8 cellular contexts compared by ENCODE assay signal in genomic region chr11:111541209-111542061, GRCh38. TPM values are rescaled to one million over a fixed set of nuclear protein-coding genes. Genes with fewer than 3 reads are reported as not detected.
DNase-seq lines count a peak whose midpoint lies in the region; ATAC-seq, FAIRE-seq and TF ChIP-seq lines count a peak whose summit lies in the region.

No MANE protein-coding gene starts in this region.

- TF ChIP-seq EP300 in HepG2 (IDR thresholded peaks at IDR 0.05; ENCODE audit: low read depth in 2 of 2, low read length in 2 of 2) (no peak), HepG2 (CRISPR knock-in tag; IDR thresholded peaks at IDR 0.05; ENCODE audit: borderline replicate concordance) (no peak), stomach (IDR thresholded peaks at IDR 0.05) (no peak)

- no peaks in the 10 kb centered on the region for H3K36me3 Mint-ChIP-seq in CD4-positive, alpha-beta T cell (ENCODE audit: low read depth)

- H3K27me3 Mint-ChIP-seq in CD4-positive, alpha-beta T cell: peaks cover 64% of the 10 kb centered on the region

- H3K79me2 ChIP-seq in HepG2 (ENCODE audit: insufficient read depth, low read length): no peaks in the 10 kb centered on the region

- TF ChIP-seq CTCF in CD4-positive, alpha-beta T cell (IDR thresholded peaks at IDR 0.05): no peak
- TF ChIP-seq CTCF in HepG2 (CRISPR knock-in tag; IDR thresholded peaks at IDR 0.05): no peak
- TF ChIP-seq CTCF in stomach (IDR thresholded peaks at IDR 0.05): no peak

- no peak overlapping the region for H2AFZ ChIP-seq in HepG2 (ENCODE audit: low read length)

- intact Hi-C loops in CD4-positive, alpha-beta T cell (cut with DNase I, micrococcal nuclease): no loop called here
- intact Hi-C loops in HepG2 (cut with micrococcal nuclease; ENCODE audit: unreplicated experiment): no loop called here
- intact Hi-C loops in stomach (cut with DNase I; ENCODE audit: low total_unique reads): no loop called here

- no peaks in the 10 kb centered on the region for H3K9me3 Mint-ChIP-seq in CD4-positive, alpha-beta T cell

- WGBS in HepG2 (ENCODE audit: low lambda C conversion rate): 17% methylated on average over 34 of the region's 42 CpGs
- WGBS in stomach, 5 donors: 6 to 11% (median 10%) methylated on average over 22 to 42 of the region's 42 CpGs

- no peak for DNase-seq in CD4-positive, alpha-beta T cell
- peak; percentile 60 for DNase-seq in NCI-H69 (lab: John Stamatoyannopoulos, UW)
- DNase-seq in dermis microvascular lymphatic vessel endothelial cell (ENCODE audit: low read depth in 2 of 2): peak; percentile 81 to 89
- no peak for DNase-seq in HepG2 (ENCODE audit: low spot score)
- DNase-seq in stomach: no peak
- no peak for DNase-seq in SW480 (ENCODE audit: low spot score)
- no peak for DNase-seq in GF-D8 (lab: John Stamatoyannopoulos, UW)

- ATAC-seq in CD4-positive, alpha-beta T cell (ENCODE audit: poor library complexity): peak; percentile 16
- ATAC-seq in HepG2 (peak; percentile 54), GM21529 (IDR thresholded peaks at IDR 0.05; ENCODE audit: unreplicated experiment) (no peak)

- H3K4me3 Mint-ChIP-seq in CD4-positive, alpha-beta T cell: peak overlapping the region; percentile 80

- no TSS peak for BruUV-seq in HepG2 (replicated peaks; lab: Mats Ljungman, UMichigan)

- H3K4me2 ChIP-seq in HepG2 (ENCODE audit: low read depth, low read length): peak overlapping the region; percentile 69

- peaks cover 20% of the 10 kb centered on the region for H3K4me1 Mint-ChIP-seq in CD4-positive, alpha-beta T cell (ENCODE audit: low read depth)

- H3K27me3 ChIP-seq in CD4-positive, alpha-beta T cell (ENCODE audit: control insufficient read depth, insufficient read depth, low read length): peaks cover 37% of the 10 kb centered on the region
- H3K27me3 ChIP-seq in HepG2 (ENCODE audit: control insufficient read depth in 1 of 2, insufficient read depth in 2 of 2, low read length in 2 of 2) (peaks cover 7 to 48% of the 10 kb centered on the region in 2 experiments; a peak in 4 of 5 replicates), stomach (peaks cover 0 to 34% (median 20%) of the 10 kb centered on the region in 3 donors)

- in situ Hi-C loops in HepG2 (cut with HindIII; ENCODE audit: extremely low pct_ligation_motif_present, low pct_unique_long_range_greater_than_20kb): no loop called here

- no peaks in the 10 kb centered on the region for H3K9me3 ChIP-seq in CD4-positive, alpha-beta T cell (ENCODE audit: control insufficient read depth, low read length)
- H3K9me3 ChIP-seq in HepG2 (ENCODE audit: low read length) (no peaks in the 10 kb centered on the region), stomach (no peaks in the 10 kb centered on the region)

- no peak overlapping the region for H3K9ac ChIP-seq in HepG2 (ENCODE audit: insufficient read depth, low read depth, low read length)

- no peak overlapping the region for H3K27ac Mint-ChIP-seq in CD4-positive, alpha-beta T cell

- H3K36me3 ChIP-seq in HepG2 (replicated peaks in 1 of 2; ENCODE audit: control insufficient read depth in 1 of 2, insufficient read depth in 2 of 2, low read length in 2 of 2): no peaks in the 10 kb centered on the region
- peaks cover 0 to 22% (median 4%) of the 10 kb centered on the region in 4 donors for H3K36me3 ChIP-seq in stomach

- TF ChIP-seq POLR2A in HepG2 (IDR thresholded peaks at IDR 0.05; ENCODE audit: insufficient read depth in 1 of 2, low read depth in 2 of 2, low read length in 2 of 2): no peak
- no peak for TF ChIP-seq POLR2A in stomach (IDR thresholded peaks at IDR 0.05)

- CTCF ChIA-PET in CD4-positive, alpha-beta T cell (lab: Charles Lee): no interaction called here
- CTCF ChIA-PET in HepG2 (lab: Yijun Ruan, JAX; ENCODE audit: low intra/inter-chr PET ratio, low total read pairs): no interaction called here

- FAIRE-seq in HepG2 (lab: Jason Lieb, UNC): no peak

- H3K27ac ChIP-seq in CD4-positive, alpha-beta T cell (ENCODE audit: low read depth, low read length): no peak overlapping the region
- no peak overlapping the region for H3K27ac ChIP-seq in HepG2 (ENCODE audit: extremely low read length, insufficient read depth, low read length)
- H3K27ac ChIP-seq in stomach: peak overlapping the region; percentile 46 to 91 (median 84)

- no peak for TF ChIP-seq RAD21 in HepG2 (CRISPR knock-in tag; IDR thresholded peaks at IDR 0.05)

- H3K4me3 ChIP-seq in HepG2 (replicated peaks in 1 of 3; ENCODE audit: insufficient read depth in 1 of 3, low read depth in 2 of 3, low read length in 3 of 3) (peak overlapping the region in 1 of 3 experiments; percentile 67; a peak in 1 of 6 replicates), stomach (peak overlapping the region; percentile 55 to 72 (median 62))

- H4K20me1 ChIP-seq in HepG2 (ENCODE audit: insufficient read depth, low read length): no peaks in the 10 kb centered on the region

- POLR2A ChIA-PET in CD4-positive, alpha-beta T cell (lab: Charles Lee): no interaction called here
- POLR2A ChIA-PET in HepG2 (lab: Yijun Ruan, JAX): no interaction called here

- peaks cover 34% of the 10 kb centered on the region for H3K4me1 ChIP-seq in HepG2 (ENCODE audit: insufficient read depth, low read length)
- peaks cover 11 to 44% (median 27%) of the 10 kb centered on the region in 4 donors for H3K4me1 ChIP-seq in stomach

RNA-seq across cellular contexts. Expression of gene LAYN, which starts 0.9 kb away (rescaled TPM):
- total RNA-seq in CD4-positive, alpha-beta T cell: 1 to 10 TPM; 1.3 to 1.4 TPM
- total RNA-seq in dermis microvascular lymphatic vessel endothelial cell (89.7 and 116 TPM in 2 replicates), HepG2 (2016; rRNA removed; fragmentation: Illumina TruSeq; extraction: Trizol) (not detected in 2 replicates), stomach (10 to 100 TPM in 3 of 5 donors, 1 to 10 TPM in 1, under 1 TPM in 1; 0.87 to 54.0 (median 23.5) TPM)
- not detected in 2 replicates for total RNA-seq in HepG2 (2016; cell fraction: cytosol; rRNA removed; fragmentation: Illumina TruSeq; extraction: Trizol; ENCODE audit: low read depth)
- 0.13 TPM in 1 of 2 replicates, not detected in the other for total RNA-seq in HepG2 (2016; cell fraction: insoluble cytoplasmic fraction; rRNA removed; fragmentation: Illumina TruSeq; extraction: Trizol)
- total RNA-seq in HepG2 (2016; cell fraction: membrane; rRNA removed; fragmentation: Illumina TruSeq; extraction: Trizol): 0.15 and 0.21 TPM in 2 replicates
- 0.16 and 0.22 TPM in 2 replicates for total RNA-seq in HepG2 (2016; cell fraction: nucleus; rRNA removed; fragmentation: Illumina TruSeq; extraction: Trizol)
- polyA plus RNA-seq in HepG2 (2011; rRNA removed) (0.17 and 0.29 TPM in 2 replicates), stomach (1 to 10 TPM; 2.4 to 3.3 (median 2.6) TPM)
- polyA plus RNA-seq in HepG2 (2011; cell fraction: cytosol; rRNA removed): 0.11 and 0.12 TPM in 2 replicates
- polyA plus RNA-seq in HepG2 (2011; cell fraction: nucleus; rRNA removed): not detected in 2 replicates
- 0.11 TPM in 1 of 2 replicates, not detected in the other for polyA plus RNA-seq in HepG2 (2012)
- 0.07 and 0.15 TPM in 2 replicates for polyA plus RNA-seq in HepG2 (2016; cell fraction: cytosol; fragmentation: Illumina TruSeq; extraction: Trizol; ENCODE audit: low read depth)
- polyA plus RNA-seq in HepG2 (2016; cell fraction: insoluble cytoplasmic fraction; fragmentation: Illumina TruSeq; extraction: Trizol; ENCODE audit: low read depth): not detected in 2 replicates
- 0.20 TPM in 1 of 2 replicates, not detected in the other for polyA plus RNA-seq in HepG2 (2016; cell fraction: membrane; fragmentation: Illumina TruSeq; extraction: Trizol; ENCODE audit: low read depth)
- not detected in 2 replicates for polyA plus RNA-seq in HepG2 (2016; cell fraction: nucleus; fragmentation: Illumina TruSeq; extraction: Trizol; ENCODE audit: insufficient read depth, low read depth)
- polyA minus RNA-seq in HepG2 (2011; rRNA and poly(A)+ RNA removed; ENCODE audit: low replicate concordance): 0.10 TPM in 1 of 2 replicates, not detected in the other
- not detected in 2 replicates for polyA minus RNA-seq in HepG2 (2011; cell fraction: cytosol; rRNA and poly(A)+ RNA removed)
- polyA minus RNA-seq in HepG2 (2011; cell fraction: nucleus; rRNA and poly(A)+ RNA removed): 0.37 TPM in 1 of 2 replicates, not detected in the other

RNA-seq across cellular contexts. Expression of gene HOATZ, which starts 26.9 kb away (rescaled TPM):
- total RNA-seq in CD4-positive, alpha-beta T cell: not detected
- total RNA-seq in dermis microvascular lymphatic vessel endothelial cell (not detected in 2 replicates), HepG2 (2016; rRNA removed; fragmentation: Illumina TruSeq; extraction: Trizol) (not detected in 2 replicates), stomach (not detected)
- total RNA-seq in HepG2 (2016; cell fraction: cytosol; rRNA removed; fragmentation: Illumina TruSeq; extraction: Trizol; ENCODE audit: low read depth): not detected in 2 replicates
- not detected in 2 replicates for total RNA-seq in HepG2 (2016; cell fraction: insoluble cytoplasmic fraction; rRNA removed; fragmentation: Illumina TruSeq; extraction: Trizol)
- not detected in 2 replicates for total RNA-seq in HepG2 (2016; cell fraction: membrane; rRNA removed; fragmentation: Illumina TruSeq; extraction: Trizol)
- not detected in 2 replicates for total RNA-seq in HepG2 (2016; cell fraction: nucleus; rRNA removed; fragmentation: Illumina TruSeq; extraction: Trizol)
- polyA plus RNA-seq in HepG2 (2011; rRNA removed) (not detected in 2 replicates), stomach (under 1 TPM in 1 of 3 donors, not detected in 2; 0.18 TPM)
- polyA plus RNA-seq in HepG2 (2011; cell fraction: cytosol; rRNA removed): not detected in 2 replicates
- polyA plus RNA-seq in HepG2 (2011; cell fraction: nucleus; rRNA removed): not detected in 2 replicates
- not detected in 2 replicates for polyA plus RNA-seq in HepG2 (2012)
- polyA plus RNA-seq in HepG2 (2016; cell fraction: cytosol; fragmentation: Illumina TruSeq; extraction: Trizol; ENCODE audit: low read depth): not detected in 2 replicates
- polyA plus RNA-seq in HepG2 (2016; cell fraction: insoluble cytoplasmic fraction; fragmentation: Illumina TruSeq; extraction: Trizol; ENCODE audit: low read depth): not detected in 2 replicates
- polyA plus RNA-seq in HepG2 (2016; cell fraction: membrane; fragmentation: Illumina TruSeq; extraction: Trizol; ENCODE audit: low read depth): not detected in 2 replicates
- not detected in 2 replicates for polyA plus RNA-seq in HepG2 (2016; cell fraction: nucleus; fragmentation: Illumina TruSeq; extraction: Trizol; ENCODE audit: insufficient read depth, low read depth)
- polyA minus RNA-seq in HepG2 (2011; rRNA and poly(A)+ RNA removed; ENCODE audit: low replicate concordance): not detected in 2 replicates
- not detected in 2 replicates for polyA minus RNA-seq in HepG2 (2011; cell fraction: cytosol; rRNA and poly(A)+ RNA removed)
- polyA minus RNA-seq in HepG2 (2011; cell fraction: nucleus; rRNA and poly(A)+ RNA removed): not detected in 2 replicates

RNA-seq across cellular contexts. Expression of gene BTG4, which starts 29.2 kb away (rescaled TPM):
- total RNA-seq in CD4-positive, alpha-beta T cell: not detected
- total RNA-seq in dermis microvascular lymphatic vessel endothelial cell (not detected in 2 replicates), HepG2 (2016; rRNA removed; fragmentation: Illumina TruSeq; extraction: Trizol) (not detected in 2 replicates), stomach (not detected)
- total RNA-seq in HepG2 (2016; cell fraction: cytosol; rRNA removed; fragmentation: Illumina TruSeq; extraction: Trizol; ENCODE audit: low read depth): not detected in 2 replicates
- not detected in 2 replicates for total RNA-seq in HepG2 (2016; cell fraction: insoluble cytoplasmic fraction; rRNA removed; fragmentation: Illumina TruSeq; extraction: Trizol)
- not detected in 2 replicates for total RNA-seq in HepG2 (2016; cell fraction: membrane; rRNA removed; fragmentation: Illumina TruSeq; extraction: Trizol)
- total RNA-seq in HepG2 (2016; cell fraction: nucleus; rRNA removed; fragmentation: Illumina TruSeq; extraction: Trizol): not detected in 2 replicates
- polyA plus RNA-seq in HepG2 (2011; rRNA removed) (not detected in 2 replicates), stomach (not detected)
- not detected in 2 replicates for polyA plus RNA-seq in HepG2 (2011; cell fraction: cytosol; rRNA removed)
- not detected in 2 replicates for polyA plus RNA-seq in HepG2 (2011; cell fraction: nucleus; rRNA removed)
- not detected in 2 replicates for polyA plus RNA-seq in HepG2 (2012)
- polyA plus RNA-seq in HepG2 (2016; cell fraction: cytosol; fragmentation: Illumina TruSeq; extraction: Trizol; ENCODE audit: low read depth): not detected in 2 replicates
- not detected in 2 replicates for polyA plus RNA-seq in HepG2 (2016; cell fraction: insoluble cytoplasmic fraction; fragmentation: Illumina TruSeq; extraction: Trizol; ENCODE audit: low read depth)
- polyA plus RNA-seq in HepG2 (2016; cell fraction: membrane; fragmentation: Illumina TruSeq; extraction: Trizol; ENCODE audit: low read depth): not detected in 2 replicates
- not detected in 2 replicates for polyA plus RNA-seq in HepG2 (2016; cell fraction: nucleus; fragmentation: Illumina TruSeq; extraction: Trizol; ENCODE audit: insufficient read depth, low read depth)
- polyA minus RNA-seq in HepG2 (2011; rRNA and poly(A)+ RNA removed; ENCODE audit: low replicate concordance): not detected in 2 replicates
- polyA minus RNA-seq in HepG2 (2011; cell fraction: cytosol; rRNA and poly(A)+ RNA removed): not detected in 2 replicates
- not detected in 2 replicates for polyA minus RNA-seq in HepG2 (2011; cell fraction: nucleus; rRNA and poly(A)+ RNA removed)

Comparison
In these comparisons a context has a peak if more than half of its experiments do, and no peak if none do; other contexts are left out.
1. DNase-seq: peak in NCI-H69 (single experiment) and dermis microvascular lymphatic vessel endothelial cell (2 of 2); none in CD4-positive, alpha-beta T cell (0 of 10), HepG2 (single experiment), stomach (single experiment), SW480 (single experiment) and GF-D8 (single experiment).
2. H3K27ac ChIP-seq: peak in stomach (5 of 5); none in CD4-positive, alpha-beta T cell (single experiment) and HepG2 (single experiment).